Comparison of ENCODE assay signal across 1 cellular context in the genomic region with DNA sequence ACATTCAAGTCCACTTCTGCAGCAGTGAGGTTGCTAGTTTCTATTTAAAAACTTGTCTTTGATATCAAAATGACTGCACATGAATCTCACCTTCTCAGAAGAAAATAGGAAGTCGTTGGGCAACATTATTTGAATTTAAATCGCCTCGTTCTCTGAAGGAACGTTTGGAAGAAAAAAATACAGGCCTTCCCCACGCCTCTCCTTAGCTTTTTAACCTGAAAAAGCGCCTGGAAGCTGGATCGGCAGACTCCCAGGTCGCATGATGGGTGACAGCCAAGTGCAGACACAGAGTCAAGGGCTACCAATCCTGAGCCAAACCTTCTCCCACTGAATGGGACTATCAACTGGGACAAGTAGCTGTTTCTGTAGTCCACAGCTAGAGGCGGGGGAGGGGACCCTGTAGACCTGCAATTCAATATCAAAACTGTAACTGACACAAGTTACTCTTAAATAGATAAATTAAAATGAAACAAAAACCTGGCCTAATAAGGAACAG.
TF ChIP-seq lines count a peak whose summit lies in the region.

No MANE protein-coding gene starts in this region.

TF ChIP-seq in H1, 55 proteins besides CTCF, POLR2A, EP300 and RAD21:
- TF ChIP-seq HDAC6 (IDR thresholded peaks at IDR 0.05; ENCODE audit: low read depth, low read length), result no peak
- TF ChIP-seq EZH2 (IDR thresholded peaks at IDR 0.05; ENCODE audit: low read depth, low read length, severe bottlenecking), result no peak
- TF ChIP-seq CBX5 (IDR thresholded peaks at IDR 0.05; ENCODE audit: low read depth, low read length), result no peak
- TF ChIP-seq, protein P1, sequence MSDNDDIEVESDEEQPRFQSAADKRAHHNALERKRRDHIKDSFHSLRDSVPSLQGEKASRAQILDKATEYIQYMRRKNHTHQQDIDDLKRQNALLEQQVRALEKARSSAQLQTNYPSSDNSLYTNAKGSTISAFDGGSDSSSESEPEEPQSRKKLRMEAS (IDR thresholded peaks at IDR 0.05), result no peak
- no peak for TF ChIP-seq POU5F1 (IDR thresholded peaks at IDR 0.05; ENCODE audit: low read depth, low read length)
- no peak for TF ChIP-seq HDAC2 (IDR thresholded peaks at IDR 0.05; ENCODE audit: borderline replicate concordance in 1 of 2, low read depth in 2 of 2, low read length in 2 of 2)
- TF ChIP-seq, protein P2, sequence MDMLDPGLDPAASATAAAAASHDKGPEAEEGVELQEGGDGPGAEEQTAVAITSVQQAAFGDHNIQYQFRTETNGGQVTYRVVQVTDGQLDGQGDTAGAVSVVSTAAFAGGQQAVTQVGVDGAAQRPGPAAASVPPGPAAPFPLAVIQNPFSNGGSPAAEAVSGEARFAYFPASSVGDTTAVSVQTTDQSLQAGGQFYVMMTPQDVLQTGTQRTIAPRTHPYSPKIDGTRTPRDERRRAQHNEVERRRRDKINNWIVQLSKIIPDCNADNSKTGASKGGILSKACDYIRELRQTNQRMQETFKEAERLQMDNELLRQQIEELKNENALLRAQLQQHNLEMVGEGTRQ (IDR thresholded peaks at IDR 0.05; ENCODE audit: low read length), result no peak
- no peak for TF ChIP-seq TCF12 (IDR thresholded peaks at IDR 0.05; ENCODE audit: low read depth, low read length)
- TF ChIP-seq KDM1A (IDR thresholded peaks at IDR 0.05; ENCODE audit: borderline replicate concordance, low read length), result no peak
- no peak for TF ChIP-seq NRF1 (IDR thresholded peaks at IDR 0.05; ENCODE audit: low read depth, low read length)
- no peak for TF ChIP-seq YY1 (IDR thresholded peaks at IDR 0.05; ENCODE audit: low read depth, low read length)
- TF ChIP-seq RNF2 (IDR thresholded peaks at IDR 0.05; ENCODE audit: borderline replicate concordance, low read depth, low read length, missing control alignments, poor library complexity, severe bottlenecking), result no peak
- no peak for TF ChIP-seq RFX5 (IDR thresholded peaks at IDR 0.05; ENCODE audit: borderline replicate concordance, low read depth, low read length)
- no peak for TF ChIP-seq SP1 (IDR thresholded peaks at IDR 0.05; ENCODE audit: low read depth, low read length)
